Comparison of ENCODE assay signal across 17 cellular contexts in genomic region chr7:117190104-117190503, GRCh38.
DNase-seq lines count a peak whose midpoint lies in the region; ATAC-seq and TF ChIP-seq lines count a peak whose summit lies in the region.
"Had no signal": no experiment of that assay in that cellular context is flagged by ENCODE, and none has a peak within 500 bp of the region (broad histone marks: within the 10 kb centered on the region; RNA-seq: fewer than 3 reads in every experiment).

No MANE protein-coding gene starts in this region.

- H3K36me3 ChIP-seq in right atrium auricular region (peaks cover 14% of the 10 kb centered on the region), heart left ventricle (peaks cover 0 to 32% (median 0%) of the 10 kb centered on the region in 9 donors)

- H3K9me3 ChIP-seq in right atrium auricular region (no peaks in the 10 kb centered on the region), heart left ventricle (no peaks in the 10 kb centered on the region), right cardiac atrium (ENCODE audit: control insufficient read depth, low read length) (no peaks in the 10 kb centered on the region)
- H3K9me3 ChIP-seq: Caco-2 had no signal

- no peak overlapping the region for H3K4me3 ChIP-seq in right atrium auricular region
- no peak overlapping the region for H3K4me3 ChIP-seq in heart left ventricle
- no peak overlapping the region for H3K4me3 ChIP-seq in right cardiac atrium (ENCODE audit: low read length)

- H3K4me1 ChIP-seq in right atrium auricular region (no peaks in the 10 kb centered on the region), heart left ventricle (peaks cover 0 to 6% (median 0%) of the 10 kb centered on the region in 12 donors), right cardiac atrium (ENCODE audit: control insufficient read depth, insufficient read depth, low read length) (no peaks in the 10 kb centered on the region)
- H3K4me1 ChIP-seq: Caco-2 had no signal

- intact Hi-C loops in Right ventricle myocardium inferior (cut with DNase I) (no loop called here), heart left ventricle (cut with DNase I) (no loop called here), right cardiac atrium (cut with DNase I) (no loop called here)

- no peaks in the 10 kb centered on the region for H3K27me3 Mint-ChIP-seq in type B pancreatic cell

- DNase-seq in Right ventricle myocardium inferior (ENCODE audit: missing footprints) = no peak
- DNase-seq in right atrium auricular region (ENCODE audit: low spot score) = no peak
- peak in 1 of 5 donors; percentile 38 for DNase-seq in heart left ventricle
- peak in 1 of 3 donors; percentile 48 for DNase-seq in right cardiac atrium
- DNase-seq in type B pancreatic cell (ENCODE audit: extremely low spot score, unreplicated experiment) = no peak
- no peak for DNase-seq in NCI-H2171 (lab: John Stamatoyannopoulos, UW)
- no peak for DNase-seq in activated naive CD4-positive, alpha-beta T cell treated with anti-CD3 and anti-CD28 coated beads, Interleukin-2, amount 50 U/mL, for 16 hours
- DNase-seq: Caco-2; CD8-positive, alpha-beta T cell; DND-41; GF-D8; HCEC 1CT; HFFc6 had no signal

- no peak overlapping the region for H3K4me3 Mint-ChIP-seq in type B pancreatic cell
- H3K4me3 Mint-ChIP-seq: CD14-positive monocyte; CD8-positive, alpha-beta T cell; HFFc6 had no signal

- WGBS in heart left ventricle, 4 donors = 65 to 80% (median 68%) methylated on average over 8 of the region's 8 CpGs
- 76% methylated on average over 8 of the region's 8 CpGs for WGBS in right cardiac atrium

- TF ChIP-seq CTCF in right atrium auricular region (IDR thresholded peaks at IDR 0.05) (no peak), heart left ventricle (IDR thresholded peaks at IDR 0.05) (no peak), type B pancreatic cell (conservative IDR thresholded peaks at IDR 0.05) (no peak)

- peaks cover 4% of the 10 kb centered on the region for H3K4me1 Mint-ChIP-seq in type B pancreatic cell (ENCODE audit: unreplicated experiment)
- H3K4me1 Mint-ChIP-seq: CD14-positive monocyte had no signal

- TF ChIP-seq POLR2A in heart left ventricle (IDR thresholded peaks at IDR 0.05) = no peak

- no peaks in the 10 kb centered on the region for H3K27me3 ChIP-seq in right atrium auricular region
- H3K27me3 ChIP-seq in heart left ventricle = no peaks in the 10 kb centered on the region
- H3K27me3 ChIP-seq in right cardiac atrium (ENCODE audit: control insufficient read depth, insufficient read depth) = no peaks in the 10 kb centered on the region

- no peaks in the 10 kb centered on the region for H3K9me3 Mint-ChIP-seq in type B pancreatic cell
- H3K9me3 Mint-ChIP-seq: CD8-positive, alpha-beta T cell; HFFc6 had no signal

- H3K27ac ChIP-seq in right atrium auricular region (no peak overlapping the region), heart left ventricle (no peak overlapping the region), right cardiac atrium (ENCODE audit: low read length) (no peak overlapping the region)
- H3K27ac ChIP-seq: 22Rv1, HL-60 had no signal

- peaks cover 29% of the 10 kb centered on the region for H3K36me3 Mint-ChIP-seq in type B pancreatic cell

- peak overlapping the region; percentile 28 for H3K27ac Mint-ChIP-seq in type B pancreatic cell
- H3K27ac Mint-ChIP-seq: CD8-positive, alpha-beta T cell; HFFc6 had no signal

- ATAC-seq in Right ventricle myocardium inferior (peak; percentile 71), heart left ventricle (peak; percentile 52 to 86 (median 78)), right cardiac atrium (peak; percentile 38 to 64), HG02642 (IDR thresholded peaks at IDR 0.05; ENCODE audit: poor library complexity, unreplicated experiment) (no peak)
- ATAC-seq: CD8-positive, alpha-beta T cell had no signal
